Comparison of ENCODE assay signal across 8 cellular contexts in the genomic region with DNA sequence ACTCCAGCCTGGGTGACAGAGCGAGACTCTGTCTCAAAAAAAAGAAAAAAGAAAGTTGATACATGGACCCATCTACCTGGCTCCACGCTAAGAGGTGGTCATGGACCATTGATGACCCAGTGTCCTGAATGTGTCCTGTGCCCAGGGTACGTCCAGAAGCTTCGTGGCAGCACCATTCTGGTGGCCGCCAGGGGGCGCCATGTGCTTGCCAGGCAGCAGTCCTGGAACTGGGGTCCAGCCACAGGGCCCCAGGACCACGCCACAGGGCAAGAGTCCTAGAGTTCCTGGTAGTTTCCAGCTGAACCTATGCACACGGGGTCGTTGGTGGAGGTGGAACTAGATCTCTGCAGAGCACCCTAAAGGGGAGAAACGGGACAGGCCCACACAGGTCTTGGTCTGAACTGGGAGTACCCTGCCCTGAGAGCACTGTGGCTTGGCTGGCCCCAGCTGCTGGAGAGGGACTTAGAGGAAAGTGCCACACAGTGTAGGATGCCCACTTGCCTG. TPM values are rescaled to one million over a fixed set of nuclear protein-coding genes. Genes with fewer than 3 reads are reported as not detected.
DNase-seq lines count a peak whose midpoint lies in the region; ATAC-seq and TF ChIP-seq lines count a peak whose summit lies in the region.

No MANE protein-coding gene starts in this region.

- intact Hi-C loops in activated T-helper 2 cell treated with anti-CD3 and anti-CD28 coated beads, Interferon-gamma antibody, Interleukin-2, Interleukin-4, amounts not matched to agents 10 μg/mL and 5 μg/mL and 100 μg/mL, durations not matched to agents 14 hours and 24 hours and 36 hours (cut with micrococcal nuclease) = no loop called here
- intact Hi-C loops in ovary (cut with DNase I) = no loop called here
- intact Hi-C loops in thyroid gland (cut with DNase I) = no loop called here

- H3K27ac Mint-ChIP-seq in activated T-helper 2 cell treated with anti-CD3 and anti-CD28 coated beads, Interferon-gamma antibody, Interleukin-2, Interleukin-4, amounts not matched to agents 10 μg/mL and 5 μg/mL and 100 μg/mL, durations not matched to agents 14 hours and 24 hours and 36 hours = no peak overlapping the region

- no peak for ATAC-seq in GM19452 (IDR thresholded peaks at IDR 0.05; ENCODE audit: unreplicated experiment)

- no peak overlapping the region for H3K27ac ChIP-seq in ovary
- no peak overlapping the region for H3K27ac ChIP-seq in thyroid gland

- WGBS in ovary, 3 donors = 18 to 20% (median 18%) methylated on average over 10 of the region's 10 CpGs
- WGBS in thyroid gland, 2 donors = 16 to 20% methylated on average over 8 of the region's 10 CpGs

- H3K4me3 Mint-ChIP-seq in activated T-helper 2 cell treated with anti-CD3 and anti-CD28 coated beads, Interferon-gamma antibody, Interleukin-2, Interleukin-4, amounts not matched to agents 10 μg/mL and 5 μg/mL and 100 μg/mL, durations not matched to agents 14 hours and 24 hours and 36 hours (ENCODE audit: low read depth) = no peak overlapping the region

- H3K9me3 ChIP-seq in ovary (no peaks in the 10 kb centered on the region), thyroid gland (no peaks in the 10 kb centered on the region)

- no peak for TF ChIP-seq CTCF in ovary (IDR thresholded peaks at IDR 0.05)
- TF ChIP-seq CTCF in thyroid gland (IDR thresholded peaks at IDR 0.05) = peak in 5 of 6 experiments; percentile 28 to 65 (median 40)

- no peaks in the 10 kb centered on the region for H3K9me3 Mint-ChIP-seq in activated T-helper 2 cell treated with anti-CD3 and anti-CD28 coated beads, Interferon-gamma antibody, Interleukin-2, Interleukin-4, amounts not matched to agents 10 μg/mL and 5 μg/mL and 100 μg/mL, durations not matched to agents 14 hours and 24 hours and 36 hours

- no peaks in the 10 kb centered on the region for H3K36me3 Mint-ChIP-seq in activated T-helper 2 cell treated with anti-CD3 and anti-CD28 coated beads, Interferon-gamma antibody, Interleukin-2, Interleukin-4, amounts not matched to agents 10 μg/mL and 5 μg/mL and 100 μg/mL, durations not matched to agents 14 hours and 24 hours and 36 hours (ENCODE audit: low read depth)

- TF ChIP-seq POLR2A in ovary (IDR thresholded peaks at IDR 0.05) = no peak
- no peak for TF ChIP-seq POLR2A in thyroid gland (IDR thresholded peaks at IDR 0.05)

- H3K4me1 Mint-ChIP-seq in activated T-helper 2 cell treated with anti-CD3 and anti-CD28 coated beads, Interferon-gamma antibody, Interleukin-2, Interleukin-4, amounts not matched to agents 10 μg/mL and 5 μg/mL and 100 μg/mL, durations not matched to agents 14 hours and 24 hours and 36 hours (ENCODE audit: low read depth) = no peaks in the 10 kb centered on the region

- H3K27me3 ChIP-seq in ovary = no peaks in the 10 kb centered on the region
- no peaks in the 10 kb centered on the region for H3K27me3 ChIP-seq in thyroid gland

- H3K27me3 Mint-ChIP-seq in activated T-helper 2 cell treated with anti-CD3 and anti-CD28 coated beads, Interferon-gamma antibody, Interleukin-2, Interleukin-4, amounts not matched to agents 10 μg/mL and 5 μg/mL and 100 μg/mL, durations not matched to agents 14 hours and 24 hours and 36 hours (ENCODE audit: low read depth) = peaks cover 1% of the 10 kb centered on the region

- peak; percentile 70 for DNase-seq in NK-92 treated with Interleukin-12 subunit alpha and Interleukin-12 subunit beta, amount 100 ng/mL, for 24 hours (lab: John Stamatoyannopoulos, UW)
- DNase-seq in NK-92 (lab: John Stamatoyannopoulos, UW; ENCODE audit: unreplicated experiment) (no peak), RKO (ENCODE audit: low spot score) (peak; percentile 64), foreskin melanocyte (peak; percentile 45), ovary (peak; percentile 15 to 50 (median 36)), thyroid gland (peak; percentile 42 to 46)
- peak; percentile 53 for DNase-seq in activated T-helper 2 cell treated with anti-CD3 and anti-CD28 coated beads, Interferon-gamma antibody, Interleukin-2, Interleukin-4, amounts not matched to agents 10 μg/mL and 5 μg/mL and 100 μg/mL, durations not matched to agents 14 hours and 24 hours and 36 hours (ENCODE audit: low spot score)

- no peak for TF ChIP-seq EP300 in ovary (IDR thresholded peaks at IDR 0.05)

- H3K4me3 ChIP-seq in ovary (no peak overlapping the region), thyroid gland (replicated peaks in 1 of 3) (no peak overlapping the region)

- H3K4me1 ChIP-seq in ovary (ENCODE audit: insufficient read depth) = no peaks in the 10 kb centered on the region
- H3K4me1 ChIP-seq in thyroid gland = no peaks in the 10 kb centered on the region

- no peaks in the 10 kb centered on the region for H3K36me3 ChIP-seq in ovary
- no peaks in the 10 kb centered on the region for H3K36me3 ChIP-seq in thyroid gland

RNA-seq across cellular contexts. Expression of gene FBXO27, which starts 19.9 kb away (rescaled TPM):
- 0.57 and 0.84 TPM in 2 replicates for total RNA-seq in activated T-helper 2 cell treated with anti-CD3 and anti-CD28 coated beads, Interferon-gamma antibody, Interleukin-2, Interleukin-4, amounts not matched to agents 10 μg/mL and 5 μg/mL and 100 μg/mL, durations not matched to agents 14 hours and 24 hours and 36 hours
- 10 to 100 TPM in 5 of 7 donors, 1 to 10 TPM in 2; 5.7 to 21.4 (median 19.1) TPM for total RNA-seq in ovary
- polyA plus RNA-seq in ovary = 10 to 100 TPM in 1 of 2 donors, 1 to 10 TPM in 1; 6.4 to 14.7 TPM
- total RNA-seq in thyroid gland = 1 to 10 TPM in 3 of 4 donors, under 1 TPM in 1; 0.24 to 5.0 (median 3.0) TPM

RNA-seq across cellular contexts. Expression of gene ACP7, which starts 31.9 kb away (rescaled TPM):
- total RNA-seq in activated T-helper 2 cell treated with anti-CD3 and anti-CD28 coated beads, Interferon-gamma antibody, Interleukin-2, Interleukin-4, amounts not matched to agents 10 μg/mL and 5 μg/mL and 100 μg/mL, durations not matched to agents 14 hours and 24 hours and 36 hours = not detected in 2 replicates
- total RNA-seq in ovary (not detected), thyroid gland (under 1 TPM in 1 of 4 donors, not detected in 3; 0.22 TPM)
- polyA plus RNA-seq in ovary = not detected

Comparison
In these comparisons a context has a peak if more than half of its experiments do, and no peak if none do; other contexts are left out.
1. CTCF ChIP-seq: peak in thyroid gland (5 of 6); none in ovary (0 of 3).